ENCODE assay signal across 19 cellular contexts in genomic region chr7:106269263-106269961, GRCh38.
"Had no signal": no experiment of that assay in that cellular context is flagged by ENCODE, and none has a peak within 500 bp of the region (broad histone marks: within the 10 kb centered on the region; RNA-seq: fewer than 3 reads in every experiment).

No MANE protein-coding gene starts in this region.

- H3K9me3 ChIP-seq: breast epithelium, esophagus muscularis mucosa, tibial nerve had no signal

- H3K4me3 Mint-ChIP-seq: activated CD8-positive, alpha-beta T cell treated with anti-CD3 and anti-CD28 coated beads for 36 hours; activated naive CD8-positive, alpha-beta T cell treated with anti-CD3 and anti-CD28 coated beads, Interleukin-2, amount 50 U/mL, for 24 hours; mesothelial cell of epicardium; neural crest cell; stimulated activated naive CD8-positive, alpha-beta T cell treated with anti-CD3 and anti-CD28 coated beads, Interleukin-15, Interleukin-2, amounts not matched to agents 100 ng/mL and 50 ng/mL, for 24 hours had no signal

- H3K27ac Mint-ChIP-seq: activated CD8-positive, alpha-beta T cell treated with anti-CD3 and anti-CD28 coated beads for 36 hours; activated naive CD8-positive, alpha-beta T cell treated with anti-CD3 and anti-CD28 coated beads, Interleukin-2, amount 50 U/mL, for 24 hours; mesothelial cell of epicardium; progenitor cell of endocrine pancreas; stimulated activated naive CD8-positive, alpha-beta T cell treated with anti-CD3 and anti-CD28 coated beads, Interleukin-15, Interleukin-2, amounts not matched to agents 100 ng/mL and 50 ng/mL, for 24 hours had no signal

- H3K27me3 ChIP-seq: breast epithelium, esophagus muscularis mucosa, tibial nerve had no signal

- ATAC-seq: activated CD8-positive, alpha-beta T cell treated with anti-CD3 and anti-CD28 coated beads for 36 hours; activated naive CD8-positive, alpha-beta T cell treated with anti-CD3 and anti-CD28 coated beads, Interleukin-2, amount 50 U/mL, for 24 hours had no signal

- H3K4me3 ChIP-seq: breast epithelium, esophagus muscularis mucosa, lung, skin epidermis, tibial nerve had no signal

- FAIRE-seq: TTC549, urothelium cell line had no signal

- DNase-seq: activated CD4-positive, alpha-beta T cell treated with anti-CD3 and anti-CD28 coated beads for 4 hours; activated CD8-positive, alpha-beta T cell treated with anti-CD3 and anti-CD28 coated beads for 36 hours; activated gamma-delta T cell; activated naive CD8-positive, alpha-beta T cell treated with anti-CD3 and anti-CD28 coated beads, Interleukin-2, amount 50 U/mL, for 24 hours; aorta; dermis blood vessel endothelial cell; effector memory CD4-positive, alpha-beta T cell; SW 1271 had no signal

- H3K9me3 Mint-ChIP-seq: activated CD8-positive, alpha-beta T cell treated with anti-CD3 and anti-CD28 coated beads for 36 hours; activated naive CD8-positive, alpha-beta T cell treated with anti-CD3 and anti-CD28 coated beads, Interleukin-2, amount 50 U/mL, for 24 hours; mesothelial cell of epicardium; neural crest cell; stimulated activated naive CD8-positive, alpha-beta T cell treated with anti-CD3 and anti-CD28 coated beads, Interleukin-15, Interleukin-2, amounts not matched to agents 100 ng/mL and 50 ng/mL, for 24 hours had no signal

- H3K27me3 Mint-ChIP-seq: activated CD8-positive, alpha-beta T cell treated with anti-CD3 and anti-CD28 coated beads for 36 hours; activated naive CD8-positive, alpha-beta T cell treated with anti-CD3 and anti-CD28 coated beads, Interleukin-2, amount 50 U/mL, for 24 hours; progenitor cell of endocrine pancreas; stimulated activated naive CD8-positive, alpha-beta T cell treated with anti-CD3 and anti-CD28 coated beads, Interleukin-15, Interleukin-2, amounts not matched to agents 100 ng/mL and 50 ng/mL, for 24 hours had no signal

- H3K4me1 Mint-ChIP-seq: mesothelial cell of epicardium, neural crest cell had no signal

- H3K27ac ChIP-seq: breast epithelium, esophagus muscularis mucosa, tibial nerve had no signal

- H3K4me1 ChIP-seq: breast epithelium, tibial nerve had no signal
